In genomic region chr14:73662439-73663056, GRCh38 we compare ENCODE assay signal across 1 cellular context.
TF ChIP-seq lines count a peak whose summit lies in the region.

No MANE protein-coding gene starts in this region.

TF ChIP-seq in HepG2, 621 proteins besides CTCF, POLR2A, EP300 and RAD21 (continued from another document):
- TF ChIP-seq, protein P1, sequence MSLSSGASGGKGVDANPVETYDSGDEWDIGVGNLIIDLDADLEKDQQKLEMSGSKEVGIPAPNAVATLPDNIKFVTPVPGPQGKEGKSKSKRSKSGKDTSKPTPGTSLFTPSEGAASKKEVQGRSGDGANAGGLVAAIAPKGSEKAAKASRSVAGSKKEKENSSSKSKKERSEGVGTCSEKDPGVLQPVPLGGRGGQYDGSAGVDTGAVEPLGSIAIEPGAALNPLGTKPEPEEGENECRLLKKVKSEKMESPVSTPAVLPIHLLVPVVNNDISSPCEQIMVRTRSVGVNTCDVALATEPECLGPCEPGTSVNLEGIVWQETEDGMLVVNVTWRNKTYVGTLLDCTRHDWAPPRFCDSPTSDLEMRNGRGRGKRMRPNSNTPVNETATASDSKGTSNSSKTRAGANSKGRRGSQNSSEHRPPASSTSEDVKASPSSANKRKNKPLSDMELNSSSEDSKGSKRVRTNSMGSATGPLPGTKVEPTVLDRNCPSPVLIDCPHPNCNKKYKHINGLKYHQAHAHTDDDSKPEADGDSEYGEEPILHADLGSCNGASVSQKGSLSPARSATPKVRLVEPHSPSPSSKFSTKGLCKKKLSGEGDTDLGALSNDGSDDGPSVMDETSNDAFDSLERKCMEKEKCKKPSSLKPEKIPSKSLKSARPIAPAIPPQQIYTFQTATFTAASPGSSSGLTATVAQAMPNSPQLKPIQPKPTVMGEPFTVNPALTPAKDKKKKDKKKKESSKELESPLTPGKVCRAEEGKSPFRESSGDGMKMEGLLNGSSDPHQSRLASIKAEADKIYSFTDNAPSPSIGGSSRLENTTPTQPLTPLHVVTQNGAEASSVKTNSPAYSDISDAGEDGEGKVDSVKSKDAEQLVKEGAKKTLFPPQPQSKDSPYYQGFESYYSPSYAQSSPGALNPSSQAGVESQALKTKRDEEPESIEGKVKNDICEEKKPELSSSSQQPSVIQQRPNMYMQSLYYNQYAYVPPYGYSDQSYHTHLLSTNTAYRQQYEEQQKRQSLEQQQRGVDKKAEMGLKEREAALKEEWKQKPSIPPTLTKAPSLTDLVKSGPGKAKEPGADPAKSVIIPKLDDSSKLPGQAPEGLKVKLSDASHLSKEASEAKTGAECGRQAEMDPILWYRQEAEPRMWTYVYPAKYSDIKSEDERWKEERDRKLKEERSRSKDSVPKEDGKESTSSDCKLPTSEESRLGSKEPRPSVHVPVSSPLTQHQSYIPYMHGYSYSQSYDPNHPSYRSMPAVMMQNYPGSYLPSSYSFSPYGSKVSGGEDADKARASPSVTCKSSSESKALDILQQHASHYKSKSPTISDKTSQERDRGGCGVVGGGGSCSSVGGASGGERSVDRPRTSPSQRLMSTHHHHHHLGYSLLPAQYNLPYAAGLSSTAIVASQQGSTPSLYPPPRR (CRISPR knock-in tag; IDR thresholded peaks at IDR 0.05; ENCODE audit: borderline replicate concordance): no peak
- TF ChIP-seq TIGD3 (CRISPR knock-in tag; IDR thresholded peaks at IDR 0.05; ENCODE audit: borderline replicate concordance) (no peak), STAG1 (CRISPR knock-in tag; IDR thresholded peaks at IDR 0.05) (peak; percentile 38; the same call in 1 of the 2 replicates), SRF (IDR thresholded peaks at IDR 0.05; ENCODE audit: low read depth, low read length) (peak; percentile 40; the same call in 1 of the 2 replicates), ZBTB20 (CRISPR knock-in tag; IDR thresholded peaks at IDR 0.05; ENCODE audit: borderline replicate concordance, low read depth) (no peak), SMC3 (IDR thresholded peaks at IDR 0.05; ENCODE audit: low read length) (peak; percentile 18; the same call in 1 of the 2 replicates), TEAD3 (CRISPR knock-in tag; optimal IDR thresholded peaks at IDR 0.05; ENCODE audit: borderline replicate concordance) (peak; percentile 77), PLSCR1 (CRISPR knock-in tag; IDR thresholded peaks at IDR 0.05; ENCODE audit: borderline replicate concordance) (no peak), KLF11 (CRISPR knock-in tag; IDR thresholded peaks at IDR 0.05) (no peak), FOSL2 (CRISPR knock-in tag; IDR thresholded peaks at IDR 0.05) (peak; percentile 90)
- TF ChIP-seq, protein P2, sequence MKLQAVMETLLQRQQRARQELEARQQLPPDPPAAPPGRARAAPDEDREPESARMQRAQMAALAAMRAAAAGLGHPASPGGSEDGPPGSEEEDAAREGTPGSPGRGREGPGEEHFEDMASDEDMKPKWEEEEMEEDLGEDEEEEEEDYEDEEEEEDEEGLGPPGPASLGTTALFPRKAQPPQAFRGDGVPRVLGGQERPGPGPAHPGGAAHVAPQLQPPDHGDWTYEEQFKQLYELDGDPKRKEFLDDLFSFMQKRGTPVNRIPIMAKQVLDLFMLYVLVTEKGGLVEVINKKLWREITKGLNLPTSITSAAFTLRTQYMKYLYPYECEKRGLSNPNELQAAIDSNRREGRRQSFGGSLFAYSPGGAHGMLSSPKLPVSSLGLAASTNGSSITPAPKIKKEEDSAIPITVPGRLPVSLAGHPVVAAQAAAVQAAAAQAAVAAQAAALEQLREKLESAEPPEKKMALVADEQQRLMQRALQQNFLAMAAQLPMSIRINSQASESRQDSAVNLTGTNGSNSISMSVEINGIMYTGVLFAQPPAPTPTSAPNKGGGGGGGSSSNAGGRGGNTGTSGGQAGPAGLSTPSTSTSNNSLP (IDR thresholded peaks at IDR 0.05; ENCODE audit: low read depth, low read length): peak; percentile 30; the same call in 1 of the 2 replicates
- TF ChIP-seq, protein P3, sequence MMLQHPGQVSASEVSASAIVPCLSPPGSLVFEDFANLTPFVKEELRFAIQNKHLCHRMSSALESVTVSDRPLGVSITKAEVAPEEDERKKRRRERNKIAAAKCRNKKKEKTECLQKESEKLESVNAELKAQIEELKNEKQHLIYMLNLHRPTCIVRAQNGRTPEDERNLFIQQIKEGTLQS (CRISPR knock-in tag; IDR thresholded peaks at IDR 0.05): peak; percentile 73
TF ChIP-seq in HepG2: peak in this region for 7.
